Comparison of ENCODE assay signal across 9 cellular contexts in genomic region chr7:23696916-23697441, GRCh38.
A peak's percentile ranks its signal among the peaks of the same experiment; 100 is the strongest.
DNase-seq lines count a peak whose midpoint lies in the region; ATAC-seq, FAIRE-seq and TF ChIP-seq lines count a peak whose summit lies in the region.
"Had no signal": no experiment of that assay in that cellular context is flagged by ENCODE, and none has a peak within 500 bp of the region (broad histone marks: within the 10 kb centered on the region; RNA-seq: fewer than 3 reads in every experiment).

No MANE protein-coding gene starts in this region.

- no peak overlapping the region for H2AFZ ChIP-seq in parathyroid adenoma

- no peak overlapping the region for H3K4me2 ChIP-seq in parathyroid adenoma (ENCODE audit: low read length)

- no peak overlapping the region for H3K27ac ChIP-seq in parathyroid adenoma

- peak; percentile 73 for TF ChIP-seq CTCF in fibroblast of mammary gland (conservative IDR thresholded peaks at IDR 0.05; ENCODE audit: control insufficient read depth, insufficient read depth, low read depth, low read length)
- TF ChIP-seq CTCF in parathyroid adenoma (IDR thresholded peaks at IDR 0.05): peak; percentile 58

- DNase-seq in NOMO-1 (lab: John Stamatoyannopoulos, UW; ENCODE audit: unreplicated experiment in 2 of 2): peak; percentile 37 to 41
- peak; percentile 58 for DNase-seq in activated CD8-positive, alpha-beta memory T cell treated with anti-CD3 and anti-CD28 coated beads, Interleukin-2, amount 50 U/mL, for 4 hours
- peak; percentile 61 for DNase-seq in fibroblast of mammary gland (ENCODE audit: low read depth)
- DNase-seq in DMS79 (lab: John Stamatoyannopoulos, UW): no peak
- no peak for DNase-seq in GM19238 (ENCODE audit: insufficient read length, low spot score)

- ATAC-seq in HG02571 (IDR thresholded peaks at IDR 0.05; ENCODE audit: unreplicated experiment): peak; percentile 66

- H3K4me1 ChIP-seq in parathyroid adenoma: no peaks in the 10 kb centered on the region

- H3K4me3 ChIP-seq in fibroblast of mammary gland (ENCODE audit: control insufficient read depth, low read depth, low read length) (no peak overlapping the region), parathyroid adenoma (ENCODE audit: low read depth, low read length) (no peak overlapping the region)

- peak; percentile 92 for FAIRE-seq in G401.6 (lab: Jason Lieb, UNC)
- FAIRE-seq: colon had no signal

- H3K9me3 ChIP-seq in parathyroid adenoma (ENCODE audit: control insufficient read depth, low read length): no peaks in the 10 kb centered on the region

- no peaks in the 10 kb centered on the region for H3K79me2 ChIP-seq in parathyroid adenoma

- no peak overlapping the region for H3K9ac ChIP-seq in parathyroid adenoma

- no peaks in the 10 kb centered on the region for H3K36me3 ChIP-seq in parathyroid adenoma (ENCODE audit: control insufficient read depth, insufficient read depth, low read length)

- no peaks in the 10 kb centered on the region for H3K27me3 ChIP-seq in parathyroid adenoma (ENCODE audit: control insufficient read depth, insufficient read depth, low read length)

Comparison
In these comparisons a context has a peak if more than half of its experiments do, and no peak if none do; other contexts are left out.
1. DNase-seq: peak in NOMO-1 (2 of 2), activated CD8-positive, alpha-beta memory T cell treated with anti-CD3 and anti-CD28 coated beads, Interleukin-2, amount 50 U/mL, for 4 hours (single experiment) and fibroblast of mammary gland (single experiment); none in DMS79 (single experiment) and GM19238 (single experiment).